Comparison of ENCODE assay signal across 8 cellular contexts in genomic region chr16:79316004-79316458, GRCh38.
DNase-seq lines count a peak whose midpoint lies in the region; ATAC-seq, FAIRE-seq and TF ChIP-seq lines count a peak whose summit lies in the region.

No MANE protein-coding gene starts in this region.

- no peaks in the 10 kb centered on the region for H3K36me3 Mint-ChIP-seq in activated CD8-positive, alpha-beta T cell treated with anti-CD3 and anti-CD28 coated beads for 36 hours (ENCODE audit: low read depth)

- H3K4me3 ChIP-seq in kidney (ENCODE audit: low read length in 2 of 2): no peak overlapping the region

- FAIRE-seq in kidney (lab: Jason Lieb, UNC): no peak

- peaks cover 25% of the 10 kb centered on the region for H3K4me1 Mint-ChIP-seq in activated CD8-positive, alpha-beta T cell treated with anti-CD3 and anti-CD28 coated beads for 36 hours (ENCODE audit: low read depth)

- H3K27ac Mint-ChIP-seq in activated CD8-positive, alpha-beta T cell treated with anti-CD3 and anti-CD28 coated beads for 36 hours: peak overlapping the region; percentile 65

- no peaks in the 10 kb centered on the region for H3K4me1 ChIP-seq in kidney (ENCODE audit: control insufficient read depth in 1 of 2, insufficient read depth in 1 of 2, low read depth in 1 of 2, low read length in 2 of 2)

- POLR2A ChIA-PET in activated CD8-positive, alpha-beta T cell treated with anti-CD3 and anti-CD28 coated beads for 36 hours (lab: Charles Lee): interaction anchor here (0.8 to 1.4 kb wide), 4 partner anchors 30 to 283 kb away, joined by 3 to 9 read pairs (median 4); no protein-coding TSS in a partner anchor

- no peak for TF ChIP-seq CTCF in activated CD8-positive, alpha-beta T cell treated with anti-CD3 and anti-CD28 coated beads for 36 hours (IDR thresholded peaks at IDR 0.05)
- TF ChIP-seq CTCF in kidney (IDR thresholded peaks at IDR 0.05; ENCODE audit: borderline replicate concordance, extremely low read depth, insufficient read depth): no peak

- peak; percentile 82 for DNase-seq in activated CD8-positive, alpha-beta T cell treated with anti-CD3 and anti-CD28 coated beads for 36 hours
- peak; percentile 51 to 76 for DNase-seq in stimulated activated CD4-positive, alpha-beta T cell treated with anti-CD3 and anti-CD28 coated beads, Interleukin-4, amount 100 ng/mL, for 48 hours (ENCODE audit: low read depth in 2 of 2)
- DNase-seq in NCI-H2081 (lab: John Stamatoyannopoulos, UW): no peak
- no peak for DNase-seq in UCSD-AML1 (lab: John Stamatoyannopoulos, UW; ENCODE audit: unreplicated experiment)
- DNase-seq in kidney: no peak

- H3K36me3 ChIP-seq in kidney (ENCODE audit: control insufficient read depth in 1 of 2, insufficient read depth in 2 of 2, low read length in 2 of 2): no peaks in the 10 kb centered on the region

- no peak overlapping the region for H3K4me3 Mint-ChIP-seq in activated CD8-positive, alpha-beta T cell treated with anti-CD3 and anti-CD28 coated beads for 36 hours

- no peak overlapping the region for H3K27ac ChIP-seq in kidney (ENCODE audit: low read depth in 2 of 2, low read length in 2 of 2)

- ATAC-seq in GM18909 (IDR thresholded peaks at IDR 0.05; ENCODE audit: poor library complexity, unreplicated experiment): peak; percentile 75
- peak; percentile 90 for ATAC-seq in HG02973 (IDR thresholded peaks at IDR 0.05; ENCODE audit: unreplicated experiment)
- ATAC-seq in activated CD8-positive, alpha-beta T cell treated with anti-CD3 and anti-CD28 coated beads for 36 hours: peak; percentile 91
- no peak for ATAC-seq in SK-N-SH treated with all-trans-retinoic acid at 6 μM for 48 hours

- intact Hi-C loops in activated CD8-positive, alpha-beta T cell treated with anti-CD3 and anti-CD28 coated beads for 36 hours (cut with micrococcal nuclease): loop anchor here (5.0 kb wide), 2 partner anchors 49 to 239 kb away; no protein-coding TSS in a partner anchor
- intact Hi-C loops in kidney (cut with DNase I): no loop called here

- CTCF ChIA-PET in activated CD8-positive, alpha-beta T cell treated with anti-CD3 and anti-CD28 coated beads for 36 hours (lab: Charles Lee): interaction anchor here (0.7 to 1.6 kb wide), 6 partner anchors 14 to 286 kb away, joined by 3 to 5 read pairs (median 4); no protein-coding TSS in a partner anchor

- H3K27me3 Mint-ChIP-seq in activated CD8-positive, alpha-beta T cell treated with anti-CD3 and anti-CD28 coated beads for 36 hours: peaks cover 25% of the 10 kb centered on the region

- H3K9me3 ChIP-seq in kidney (ENCODE audit: control insufficient read depth in 1 of 2, low read length in 2 of 2): no peaks in the 10 kb centered on the region

- peaks cover 1% of the 10 kb centered on the region for H3K9me3 Mint-ChIP-seq in activated CD8-positive, alpha-beta T cell treated with anti-CD3 and anti-CD28 coated beads for 36 hours

- no peak overlapping the region for H3K9ac ChIP-seq in kidney (ENCODE audit: low read length in 2 of 2)

TF ChIP-seq in SK-N-SH treated with all-trans-retinoic acid at 6 μM for 48 hours, 23 proteins besides CTCF, POLR2A, EP300 and RAD21:
- TF ChIP-seq ZFP30 (CRISPR knock-in tag; IDR thresholded peaks at IDR 0.05) (no peak), ISL1 (CRISPR knock-in tag; IDR thresholded peaks at IDR 0.05) (no peak), TOX (CRISPR knock-in tag; IDR thresholded peaks at IDR 0.05; ENCODE audit: borderline replicate concordance) (no peak), ZNF70 (CRISPR knock-in tag; IDR thresholded peaks at IDR 0.05) (no peak), CSDC2 (CRISPR knock-in tag; IDR thresholded peaks at IDR 0.05) (no peak), ZC3H10 (CRISPR knock-in tag; IDR thresholded peaks at IDR 0.05) (no peak), PPARA (CRISPR knock-in tag; IDR thresholded peaks at IDR 0.05; ENCODE audit: borderline replicate concordance) (no peak), TSHZ2 (CRISPR knock-in tag; IDR thresholded peaks at IDR 0.05) (no peak), SNAI2 (CRISPR knock-in tag; IDR thresholded peaks at IDR 0.05) (no peak), OSR1 (CRISPR knock-in tag; IDR thresholded peaks at IDR 0.05) (no peak), ZNF565 (CRISPR knock-in tag; conservative IDR thresholded peaks at IDR 0.05; ENCODE audit: low read depth) (no peak), PATZ1 (CRISPR knock-in tag; IDR thresholded peaks at IDR 0.05; ENCODE audit: borderline replicate concordance) (no peak), ZFP3 (CRISPR knock-in tag; IDR thresholded peaks at IDR 0.05) (no peak), BACH2 (CRISPR knock-in tag; IDR thresholded peaks at IDR 0.05; ENCODE audit: borderline replicate concordance) (no peak)

Comparison
In these comparisons a context has a peak if more than half of its experiments do, and no peak if none do; other contexts are left out.
1. DNase-seq: peak in activated CD8-positive, alpha-beta T cell treated with anti-CD3 and anti-CD28 coated beads for 36 hours (single experiment) and stimulated activated CD4-positive, alpha-beta T cell treated with anti-CD3 and anti-CD28 coated beads, Interleukin-4, amount 100 ng/mL, for 48 hours (2 of 2); none in NCI-H2081 (0 of 2), UCSD-AML1 (single experiment) and kidney (single experiment).